8 cellular contexts compared by ENCODE assay signal in genomic region chr2:231710751-231711676, GRCh38. TPM values are rescaled to one million over a fixed set of nuclear protein-coding genes. Genes with fewer than 3 reads are reported as not detected.
DNase-seq lines count a peak whose midpoint lies in the region; ATAC-seq and TF ChIP-seq lines count a peak whose summit lies in the region.

No MANE protein-coding gene starts in this region.

- peak overlapping the region; percentile 90 for H3K27ac ChIP-seq in CD4-positive, CD25-positive, alpha-beta regulatory T cell (ENCODE audit: insufficient read depth, low read length, poor library complexity, severe bottlenecking)
- peak overlapping the region; percentile 99 to 100 for H3K27ac ChIP-seq in right atrium auricular region
- H3K27ac ChIP-seq in sigmoid colon, result peak overlapping the region; percentile 96 to 100 (median 99)

- H3K9me3 ChIP-seq in CD4-positive, CD25-positive, alpha-beta regulatory T cell (ENCODE audit: control insufficient read depth in 2 of 2, low read length in 2 of 2), result no peaks in the 10 kb centered on the region
- H3K9me3 ChIP-seq in right atrium auricular region (no peaks in the 10 kb centered on the region), sigmoid colon (no peaks in the 10 kb centered on the region)

- 0 to 2% methylated on average over 48 of the region's 48 CpGs for WGBS in sigmoid colon, 2 donors

- peaks cover 11 to 52% (median 33%) of the 10 kb centered on the region in 4 donors for H3K4me1 Mint-ChIP-seq in CD4-positive, CD25-positive, alpha-beta regulatory T cell
- peaks cover 39% of the 10 kb centered on the region for H3K4me1 Mint-ChIP-seq in activated naive CD4-positive, alpha-beta T cell treated with anti-CD3 and anti-CD28 coated beads, Interleukin-2, amount 50 U/mL, for 24 hours

- H3K36me3 ChIP-seq in CD4-positive, CD25-positive, alpha-beta regulatory T cell (ENCODE audit: control insufficient read depth, insufficient read depth, low read length), result peaks cover 18% of the 10 kb centered on the region
- H3K36me3 ChIP-seq in right atrium auricular region (peaks cover 23% of the 10 kb centered on the region), sigmoid colon (peaks cover 0 to 24% (median 13%) of the 10 kb centered on the region in 4 donors)

- intact Hi-C loops in sigmoid colon (cut with DNase I), result loop anchor here (1.0 to 10.0 kb wide), 2 partner anchors 197 to 246 kb away; partner anchors contain the start of gene NCL

- TF ChIP-seq EP300 in Ishikawa (IDR thresholded peaks at IDR 0.05; ENCODE audit: borderline replicate concordance) (no peak), sigmoid colon (IDR thresholded peaks at IDR 0.05) (no peak)

- H3K9me3 Mint-ChIP-seq in CD4-positive, CD25-positive, alpha-beta regulatory T cell, result peaks cover 0 to 8% (median 0%) of the 10 kb centered on the region in 7 donors
- H3K9me3 Mint-ChIP-seq in activated naive CD4-positive, alpha-beta T cell treated with anti-CD3 and anti-CD28 coated beads, Interleukin-2, amount 50 U/mL, for 24 hours, result no peaks in the 10 kb centered on the region

- TF ChIP-seq POLR2A in sigmoid colon (IDR thresholded peaks at IDR 0.05), result peak in 1 of 2 donors; percentile 31

- H3K4me3 ChIP-seq in CD4-positive, CD25-positive, alpha-beta regulatory T cell (ENCODE audit: low read depth, low read length), result peak overlapping the region; percentile 91
- peak overlapping the region; percentile 94 to 96 for H3K4me3 ChIP-seq in right atrium auricular region
- peak overlapping the region; percentile 71 to 91 (median 82) for H3K4me3 ChIP-seq in sigmoid colon

- peaks cover 36% of the 10 kb centered on the region for H3K27me3 Mint-ChIP-seq in CD4-positive, CD25-positive, alpha-beta regulatory T cell
- no peaks in the 10 kb centered on the region for H3K27me3 Mint-ChIP-seq in activated naive CD4-positive, alpha-beta T cell treated with anti-CD3 and anti-CD28 coated beads, Interleukin-2, amount 50 U/mL, for 24 hours

- H3K4me3 Mint-ChIP-seq in CD4-positive, CD25-positive, alpha-beta regulatory T cell, result peak overlapping the region; percentile 88 to 96 (median 92)
- H3K4me3 Mint-ChIP-seq in activated naive CD4-positive, alpha-beta T cell treated with anti-CD3 and anti-CD28 coated beads, Interleukin-2, amount 50 U/mL, for 24 hours, result peak overlapping the region; percentile 94

- peaks cover 54% of the 10 kb centered on the region for H3K4me1 ChIP-seq in CD4-positive, CD25-positive, alpha-beta regulatory T cell (ENCODE audit: control insufficient read depth, insufficient read depth, low read length, poor library complexity, severe bottlenecking)
- H3K4me1 ChIP-seq in right atrium auricular region (peaks cover 0 to 53% of the 10 kb centered on the region in 2 donors), sigmoid colon (peaks cover 3 to 50% (median 43%) of the 10 kb centered on the region in 4 donors)

- H3K27ac Mint-ChIP-seq in CD4-positive, CD25-positive, alpha-beta regulatory T cell, result peak overlapping the region; percentile 87 to 97 (median 96)
- peak overlapping the region; percentile 97 for H3K27ac Mint-ChIP-seq in activated naive CD4-positive, alpha-beta T cell treated with anti-CD3 and anti-CD28 coated beads, Interleukin-2, amount 50 U/mL, for 24 hours

- H3K36me3 Mint-ChIP-seq in CD4-positive, CD25-positive, alpha-beta regulatory T cell, result peaks cover 19% of the 10 kb centered on the region
- H3K36me3 Mint-ChIP-seq in activated naive CD4-positive, alpha-beta T cell treated with anti-CD3 and anti-CD28 coated beads, Interleukin-2, amount 50 U/mL, for 24 hours, result peaks cover 23% of the 10 kb centered on the region

- peak in 2 of 3 donors; percentile 28 to 34 for DNase-seq in CD4-positive, CD25-positive, alpha-beta regulatory T cell
- DNase-seq in right atrium auricular region (ENCODE audit: low spot score), result no peak
- peak; percentile 80 for DNase-seq in sigmoid colon
- no peak for DNase-seq in NCI-H446 treated with DMSO at 0.1 percent for 48 hours (lab: John Stamatoyannopoulos, UW)
- no peak for DNase-seq in T1000 (lab: John Stamatoyannopoulos, UW)

- TF ChIP-seq CTCF in right atrium auricular region (IDR thresholded peaks at IDR 0.05), result no peak
- peak in 2 of 4 experiments; percentile 8 to 25 for TF ChIP-seq CTCF in sigmoid colon (IDR thresholded peaks at IDR 0.05)

- ATAC-seq in CD4-positive, CD25-positive, alpha-beta regulatory T cell (ENCODE audit: low read depth in 2 of 2), result no peak
- no peak for ATAC-seq in HG02642 (IDR thresholded peaks at IDR 0.05; ENCODE audit: poor library complexity, unreplicated experiment)

- TF ChIP-seq RAD21 in Ishikawa (IDR thresholded peaks at IDR 0.05; ENCODE audit: low read depth), result no peak

- H3K27me3 ChIP-seq in CD4-positive, CD25-positive, alpha-beta regulatory T cell (ENCODE audit: control insufficient read depth, insufficient read depth, low read length), result no peaks in the 10 kb centered on the region
- H3K27me3 ChIP-seq in right atrium auricular region (no peaks in the 10 kb centered on the region), sigmoid colon (no peaks in the 10 kb centered on the region)

TF ChIP-seq in Ishikawa, 13 proteins besides CTCF, POLR2A, EP300 and RAD21:
- TF ChIP-seq FOXM1 (IDR thresholded peaks at IDR 0.05; ENCODE audit: borderline replicate concordance, low read depth) (0 out of 2 replicates have a peak, but pooled peaks have one; percentile 9), CEBPB (IDR thresholded peaks at IDR 0.05) (no peak)
TF ChIP-seq in Ishikawa: peak in this region for 1.

RNA-seq across cellular contexts. Expression of gene PTMA, which starts 2.7 kb away (rescaled TPM):
- 1,458 TPM for total RNA-seq in CD4-positive, CD25-positive, alpha-beta regulatory T cell
- polyA plus RNA-seq in CD4-positive, CD25-positive, alpha-beta regulatory T cell, result 1,000 to 10,000 TPM; 1,762 to 2,131 (median 2,045) TPM
- total RNA-seq in right atrium auricular region (100 to 1,000 TPM; 234 to 430 TPM), sigmoid colon (1,000 to 10,000 TPM in 2 of 4 donors, 100 to 1,000 TPM in 2; 807 to 1,142 (median 1,007) TPM)
- 1,000 to 10,000 TPM; 1,787 to 2,683 (median 1,800) TPM for polyA plus RNA-seq in sigmoid colon

Comparison
In these comparisons a context has a peak if more than half of its experiments do, and no peak if none do; other contexts are left out.
1. DNase-seq: peak in CD4-positive, CD25-positive, alpha-beta regulatory T cell (2 of 3) and sigmoid colon (single experiment); none in right atrium auricular region (single experiment), NCI-H446 treated with DMSO at 0.1 percent for 48 hours (single experiment) and T1000 (single experiment).
2. Peak in every context shown above with its lines, with median percentiles within 50 percentile points of each other: H3K27ac ChIP-seq and H3K4me3 ChIP-seq.